Comparison of ENCODE assay signal across 1 cellular context in the genomic region with DNA sequence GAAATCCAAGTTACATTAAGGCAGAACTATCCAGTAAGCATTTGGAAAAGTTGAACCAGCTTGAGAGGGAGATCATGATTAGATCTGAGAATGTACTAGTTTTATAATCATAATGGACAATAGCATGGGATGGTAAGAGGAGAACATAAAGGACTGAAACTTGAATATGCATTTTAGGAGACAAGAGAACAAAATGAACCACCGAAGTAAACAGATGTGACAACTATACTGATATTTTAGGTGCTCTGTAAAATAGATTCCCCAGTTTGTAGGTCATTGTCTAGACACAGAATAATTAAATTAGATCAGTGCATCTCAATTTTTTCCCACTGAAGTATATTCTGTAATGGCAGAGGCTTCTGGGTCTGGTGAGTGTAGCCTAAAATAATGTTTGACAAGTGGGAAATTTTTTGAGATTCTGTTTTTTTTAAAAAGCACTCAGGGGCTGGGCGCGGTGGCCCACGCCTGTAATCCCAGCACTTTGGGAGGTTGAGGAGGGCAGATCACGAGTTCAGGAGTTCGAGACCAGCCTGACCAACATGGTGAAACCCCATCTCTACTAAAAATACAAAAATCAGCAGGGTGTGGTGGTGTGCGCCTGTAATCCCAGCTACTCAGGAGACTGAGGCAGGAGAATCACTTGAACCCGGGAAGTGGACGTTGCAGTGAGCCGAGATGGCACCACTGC.
TF ChIP-seq lines count a peak whose summit lies in the region.

No MANE protein-coding gene starts in this region.

TF ChIP-seq in SK-N-SH treated with all-trans-retinoic acid at 6 μM for 48 hours, 23 proteins besides CTCF, POLR2A, EP300 and RAD21 (continued from another document):
- TF ChIP-seq GLIS3 (CRISPR knock-in tag; IDR thresholded peaks at IDR 0.05) (peak; percentile 76; the same call in 1 of the 2 replicates), ZNF70 (CRISPR knock-in tag; IDR thresholded peaks at IDR 0.05) (no peak), CSRNP3 (CRISPR knock-in tag; IDR thresholded peaks at IDR 0.05) (0 out of 2 replicates have a peak, but pooled peaks have one; percentile 19), PATZ1 (CRISPR knock-in tag; IDR thresholded peaks at IDR 0.05; ENCODE audit: borderline replicate concordance) (no peak), BACH2 (CRISPR knock-in tag; IDR thresholded peaks at IDR 0.05; ENCODE audit: borderline replicate concordance) (no peak), RARB (CRISPR knock-in tag; IDR thresholded peaks at IDR 0.05) (no peak), ZC3H10 (CRISPR knock-in tag; IDR thresholded peaks at IDR 0.05) (peak; percentile 60; the same call in 1 of the 2 replicates), PPARA (CRISPR knock-in tag; IDR thresholded peaks at IDR 0.05; ENCODE audit: borderline replicate concordance) (no peak)
- TF ChIP-seq, protein P1, sequence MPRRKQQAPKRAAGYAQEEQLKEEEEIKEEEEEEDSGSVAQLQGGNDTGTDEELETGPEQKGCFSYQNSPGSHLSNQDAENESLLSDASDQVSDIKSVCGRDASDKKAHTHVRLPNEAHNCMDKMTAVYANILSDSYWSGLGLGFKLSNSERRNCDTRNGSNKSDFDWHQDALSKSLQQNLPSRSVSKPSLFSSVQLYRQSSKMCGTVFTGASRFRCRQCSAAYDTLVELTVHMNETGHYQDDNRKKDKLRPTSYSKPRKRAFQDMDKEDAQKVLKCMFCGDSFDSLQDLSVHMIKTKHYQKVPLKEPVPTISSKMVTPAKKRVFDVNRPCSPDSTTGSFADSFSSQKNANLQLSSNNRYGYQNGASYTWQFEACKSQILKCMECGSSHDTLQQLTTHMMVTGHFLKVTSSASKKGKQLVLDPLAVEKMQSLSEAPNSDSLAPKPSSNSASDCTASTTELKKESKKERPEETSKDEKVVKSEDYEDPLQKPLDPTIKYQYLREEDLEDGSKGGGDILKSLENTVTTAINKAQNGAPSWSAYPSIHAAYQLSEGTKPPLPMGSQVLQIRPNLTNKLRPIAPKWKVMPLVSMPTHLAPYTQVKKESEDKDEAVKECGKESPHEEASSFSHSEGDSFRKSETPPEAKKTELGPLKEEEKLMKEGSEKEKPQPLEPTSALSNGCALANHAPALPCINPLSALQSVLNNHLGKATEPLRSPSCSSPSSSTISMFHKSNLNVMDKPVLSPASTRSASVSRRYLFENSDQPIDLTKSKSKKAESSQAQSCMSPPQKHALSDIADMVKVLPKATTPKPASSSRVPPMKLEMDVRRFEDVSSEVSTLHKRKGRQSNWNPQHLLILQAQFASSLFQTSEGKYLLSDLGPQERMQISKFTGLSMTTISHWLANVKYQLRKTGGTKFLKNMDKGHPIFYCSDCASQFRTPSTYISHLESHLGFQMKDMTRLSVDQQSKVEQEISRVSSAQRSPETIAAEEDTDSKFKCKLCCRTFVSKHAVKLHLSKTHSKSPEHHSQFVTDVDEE (CRISPR knock-in tag; IDR thresholded peaks at IDR 0.05), result 0 out of 2 replicates have a peak, but pooled peaks have one; percentile 37
